ENCODE assay signal across 2 cellular contexts in the genomic region with DNA sequence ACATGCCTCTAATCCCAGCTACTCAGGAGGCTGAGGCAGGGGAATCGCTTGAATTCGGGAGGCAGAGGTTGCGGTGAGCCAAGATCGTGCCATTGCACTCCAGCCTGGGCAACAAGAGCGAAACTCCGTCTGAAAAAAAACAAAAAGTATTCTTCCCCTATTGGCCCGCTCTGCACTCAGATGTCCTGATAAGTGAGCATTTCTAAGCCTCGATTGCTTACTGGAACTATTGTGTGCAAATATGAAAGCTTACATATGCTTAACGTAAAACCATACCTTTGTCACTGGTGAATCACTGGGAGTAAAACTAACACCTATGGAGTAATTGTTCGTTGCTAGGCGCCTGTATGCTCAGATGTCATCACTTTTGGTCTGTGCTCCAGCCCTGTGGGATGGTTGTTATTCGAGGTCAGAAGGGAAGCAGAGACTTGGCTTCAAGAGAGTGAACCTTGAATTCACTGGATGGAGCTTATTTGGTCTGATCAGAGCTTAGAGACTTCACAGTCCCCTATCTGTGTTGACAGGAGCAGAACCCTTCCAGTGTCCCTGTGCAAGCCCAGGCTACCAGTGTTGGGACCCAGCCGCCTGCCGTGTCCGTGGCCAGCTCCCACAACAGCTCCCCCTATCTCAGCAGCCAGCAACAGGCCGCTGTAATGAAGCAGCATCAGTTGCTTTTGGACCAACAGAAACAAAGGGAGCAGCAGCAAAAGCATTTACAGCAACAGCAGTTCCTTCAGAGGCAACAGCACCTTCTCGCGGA.
TF ChIP-seq lines count a peak whose summit lies in the region.

No MANE protein-coding gene starts in this region.

TF ChIP-seq in H1, 55 proteins besides CTCF, POLR2A, EP300 and RAD21:
- no peak for TF ChIP-seq KDM4A (IDR thresholded peaks at IDR 0.05; ENCODE audit: low read depth, low read length, severe bottlenecking)
- TF ChIP-seq TBP (IDR thresholded peaks at IDR 0.05; ENCODE audit: low read depth, low read length): 0 out of 2 replicates have a peak, but pooled peaks have one; percentile 30

TF ChIP-seq in neural cell, 6 proteins besides CTCF, POLR2A, EP300 and RAD21:
- TF ChIP-seq MXI1 (conservative IDR thresholded peaks at IDR 0.05; ENCODE audit: poor library complexity, severe bottlenecking) (no peak), REST (IDR thresholded peaks at IDR 0.05; ENCODE audit: borderline replicate concordance) (no peak), SMC3 (conservative IDR thresholded peaks at IDR 0.05; ENCODE audit: poor library complexity) (no peak), POLR2AphosphoS5 (IDR thresholded peaks at IDR 0.05) (no peak), TAF1 (IDR thresholded peaks at IDR 0.05; ENCODE audit: low read depth) (no peak), EZH2 (IDR thresholded peaks at IDR 0.05; ENCODE audit: borderline replicate concordance, insufficient read depth, low read length, poor library complexity, severe bottlenecking) (no peak)
TF ChIP-seq in neural cell: peak in this region for 0.
